Comparison of ENCODE assay signal across 2 cellular contexts in the genomic region with DNA sequence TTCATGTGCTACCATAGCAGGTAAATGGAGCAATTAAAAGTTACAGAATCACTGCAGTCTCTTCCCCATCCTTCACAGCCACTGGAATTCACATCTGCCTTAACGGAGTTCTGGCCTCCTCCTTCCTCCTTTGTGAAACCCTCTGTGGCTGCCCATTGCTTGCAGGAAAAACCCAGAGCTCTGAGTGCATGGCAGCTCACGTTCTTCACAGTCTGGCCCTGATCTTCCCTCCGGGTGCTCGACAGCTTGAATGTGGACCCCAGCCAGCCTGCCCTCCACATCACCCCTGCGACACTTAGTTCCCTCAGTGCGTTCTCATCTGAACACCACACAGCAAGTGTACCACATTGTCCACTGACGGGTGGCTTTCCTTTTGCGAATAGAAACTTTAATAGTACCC.
TF ChIP-seq lines count a peak whose summit lies in the region.

No MANE protein-coding gene starts in this region.

TF ChIP-seq in liver, 16 proteins besides CTCF, POLR2A, EP300 and RAD21 (continued from another document):
- TF ChIP-seq, protein P1, sequence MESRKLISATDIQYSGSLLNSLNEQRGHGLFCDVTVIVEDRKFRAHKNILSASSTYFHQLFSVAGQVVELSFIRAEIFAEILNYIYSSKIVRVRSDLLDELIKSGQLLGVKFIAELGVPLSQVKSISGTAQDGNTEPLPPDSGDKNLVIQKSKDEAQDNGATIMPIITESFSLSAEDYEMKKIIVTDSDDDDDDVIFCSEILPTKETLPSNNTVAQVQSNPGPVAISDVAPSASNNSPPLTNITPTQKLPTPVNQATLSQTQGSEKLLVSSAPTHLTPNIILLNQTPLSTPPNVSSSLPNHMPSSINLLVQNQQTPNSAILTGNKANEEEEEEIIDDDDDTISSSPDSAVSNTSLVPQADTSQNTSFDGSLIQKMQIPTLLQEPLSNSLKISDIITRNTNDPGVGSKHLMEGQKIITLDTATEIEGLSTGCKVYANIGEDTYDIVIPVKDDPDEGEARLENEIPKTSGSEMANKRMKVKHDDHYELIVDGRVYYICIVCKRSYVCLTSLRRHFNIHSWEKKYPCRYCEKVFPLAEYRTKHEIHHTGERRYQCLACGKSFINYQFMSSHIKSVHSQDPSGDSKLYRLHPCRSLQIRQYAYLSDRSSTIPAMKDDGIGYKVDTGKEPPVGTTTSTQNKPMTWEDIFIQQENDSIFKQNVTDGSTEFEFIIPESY (IDR thresholded peaks at IDR 0.05), result no peak
- TF ChIP-seq SP1 (IDR thresholded peaks at IDR 0.05) (no peak), GABPA (IDR thresholded peaks at IDR 0.05 in 1 of 2, conservative IDR thresholded peaks at IDR 0.05 in 1 of 2) (no peak), TAF1 (conservative IDR thresholded peaks at IDR 0.05) (no peak), FOXA1 (IDR thresholded peaks at IDR 0.05) (no peak), RXRA (IDR thresholded peaks at IDR 0.05) (no peak), JUND (IDR thresholded peaks at IDR 0.05) (no peak)
- TF ChIP-seq, protein P2, sequence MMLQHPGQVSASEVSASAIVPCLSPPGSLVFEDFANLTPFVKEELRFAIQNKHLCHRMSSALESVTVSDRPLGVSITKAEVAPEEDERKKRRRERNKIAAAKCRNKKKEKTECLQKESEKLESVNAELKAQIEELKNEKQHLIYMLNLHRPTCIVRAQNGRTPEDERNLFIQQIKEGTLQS (IDR thresholded peaks at IDR 0.05), result no peak

TF ChIP-seq in HepG2, 621 proteins besides CTCF, POLR2A, EP300 and RAD21 (continued from another document):
- TF ChIP-seq, protein P3, sequence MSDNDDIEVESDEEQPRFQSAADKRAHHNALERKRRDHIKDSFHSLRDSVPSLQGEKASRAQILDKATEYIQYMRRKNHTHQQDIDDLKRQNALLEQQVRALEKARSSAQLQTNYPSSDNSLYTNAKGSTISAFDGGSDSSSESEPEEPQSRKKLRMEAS (IDR thresholded peaks at IDR 0.05), result no peak
- TF ChIP-seq SRSF1 (optimal IDR thresholded peaks at IDR 0.05; ENCODE audit: low read depth, low read length) (no peak), ZNF841 (CRISPR knock-in tag; IDR thresholded peaks at IDR 0.05; ENCODE audit: borderline replicate concordance) (no peak), DNMT3B (CRISPR knock-in tag; conservative IDR thresholded peaks at IDR 0.05) (no peak)
- TF ChIP-seq, protein P4, sequence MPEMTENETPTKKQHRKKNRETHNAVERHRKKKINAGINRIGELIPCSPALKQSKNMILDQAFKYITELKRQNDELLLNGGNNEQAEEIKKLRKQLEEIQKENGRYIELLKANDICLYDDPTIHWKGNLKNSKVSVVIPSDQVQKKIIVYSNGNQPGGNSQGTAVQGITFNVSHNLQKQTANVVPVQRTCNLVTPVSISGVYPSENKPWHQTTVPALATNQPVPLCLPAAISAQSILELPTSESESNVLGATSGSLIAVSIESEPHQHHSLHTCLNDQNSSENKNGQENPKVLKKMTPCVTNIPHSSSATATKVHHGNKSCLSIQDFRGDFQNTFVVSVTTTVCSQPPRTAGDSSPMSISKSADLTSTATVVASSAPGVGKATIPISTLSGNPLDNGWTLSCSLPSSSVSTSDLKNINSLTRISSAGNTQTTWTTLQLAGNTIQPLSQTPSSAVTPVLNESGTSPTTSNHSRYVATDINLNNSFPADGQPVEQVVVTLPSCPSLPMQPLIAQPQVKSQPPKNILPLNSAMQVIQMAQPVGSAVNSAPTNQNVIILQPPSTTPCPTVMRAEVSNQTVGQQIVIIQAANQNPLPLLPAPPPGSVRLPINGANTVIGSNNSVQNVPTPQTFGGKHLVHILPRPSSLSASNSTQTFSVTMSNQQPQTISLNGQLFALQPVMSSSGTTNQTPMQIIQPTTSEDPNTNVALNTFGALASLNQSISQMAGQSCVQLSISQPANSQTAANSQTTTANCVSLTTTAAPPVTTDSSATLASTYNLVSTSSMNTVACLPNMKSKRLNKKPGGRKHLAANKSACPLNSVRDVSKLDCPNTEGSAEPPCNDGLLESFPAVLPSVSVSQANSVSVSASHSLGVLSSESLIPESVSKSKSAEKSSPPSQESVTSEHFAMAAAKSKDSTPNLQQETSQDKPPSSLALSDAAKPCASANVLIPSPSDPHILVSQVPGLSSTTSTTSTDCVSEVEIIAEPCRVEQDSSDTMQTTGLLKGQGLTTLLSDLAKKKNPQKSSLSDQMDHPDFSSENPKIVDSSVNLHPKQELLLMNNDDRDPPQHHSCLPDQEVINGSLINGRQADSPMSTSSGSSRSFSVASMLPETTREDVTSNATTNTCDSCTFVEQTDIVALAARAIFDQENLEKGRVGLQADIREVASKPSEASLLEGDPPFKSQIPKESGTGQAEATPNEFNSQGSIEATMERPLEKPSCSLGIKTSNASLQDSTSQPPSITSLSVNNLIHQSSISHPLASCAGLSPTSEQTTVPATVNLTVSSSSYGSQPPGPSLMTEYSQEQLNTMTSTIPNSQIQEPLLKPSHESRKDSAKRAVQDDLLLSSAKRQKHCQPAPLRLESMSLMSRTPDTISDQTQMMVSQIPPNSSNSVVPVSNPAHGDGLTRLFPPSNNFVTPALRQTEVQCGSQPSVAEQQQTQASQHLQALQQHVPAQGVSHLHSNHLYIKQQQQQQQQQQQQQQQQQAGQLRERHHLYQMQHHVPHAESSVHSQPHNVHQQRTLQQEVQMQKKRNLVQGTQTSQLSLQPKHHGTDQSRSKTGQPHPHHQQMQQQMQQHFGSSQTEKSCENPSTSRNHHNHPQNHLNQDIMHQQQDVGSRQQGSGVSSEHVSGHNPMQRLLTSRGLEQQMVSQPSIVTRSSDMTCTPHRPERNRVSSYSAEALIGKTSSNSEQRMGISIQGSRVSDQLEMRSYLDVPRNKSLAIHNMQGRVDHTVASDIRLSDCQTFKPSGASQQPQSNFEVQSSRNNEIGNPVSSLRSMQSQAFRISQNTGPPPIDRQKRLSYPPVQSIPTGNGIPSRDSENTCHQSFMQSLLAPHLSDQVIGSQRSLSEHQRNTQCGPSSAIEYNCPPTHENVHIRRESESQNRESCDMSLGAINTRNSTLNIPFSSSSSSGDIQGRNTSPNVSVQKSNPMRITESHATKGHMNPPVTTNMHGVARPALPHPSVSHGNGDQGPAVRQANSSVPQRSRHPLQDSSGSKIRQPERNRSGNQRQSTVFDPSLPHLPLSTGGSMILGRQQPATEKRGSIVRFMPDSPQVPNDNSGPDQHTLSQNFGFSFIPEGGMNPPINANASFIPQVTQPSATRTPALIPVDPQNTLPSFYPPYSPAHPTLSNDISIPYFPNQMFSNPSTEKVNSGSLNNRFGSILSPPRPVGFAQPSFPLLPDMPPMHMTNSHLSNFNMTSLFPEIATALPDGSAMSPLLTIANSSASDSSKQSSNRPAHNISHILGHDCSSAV (CRISPR knock-in tag; IDR thresholded peaks at IDR 0.05; ENCODE audit: borderline replicate concordance), result no peak
- TF ChIP-seq, protein P5, sequence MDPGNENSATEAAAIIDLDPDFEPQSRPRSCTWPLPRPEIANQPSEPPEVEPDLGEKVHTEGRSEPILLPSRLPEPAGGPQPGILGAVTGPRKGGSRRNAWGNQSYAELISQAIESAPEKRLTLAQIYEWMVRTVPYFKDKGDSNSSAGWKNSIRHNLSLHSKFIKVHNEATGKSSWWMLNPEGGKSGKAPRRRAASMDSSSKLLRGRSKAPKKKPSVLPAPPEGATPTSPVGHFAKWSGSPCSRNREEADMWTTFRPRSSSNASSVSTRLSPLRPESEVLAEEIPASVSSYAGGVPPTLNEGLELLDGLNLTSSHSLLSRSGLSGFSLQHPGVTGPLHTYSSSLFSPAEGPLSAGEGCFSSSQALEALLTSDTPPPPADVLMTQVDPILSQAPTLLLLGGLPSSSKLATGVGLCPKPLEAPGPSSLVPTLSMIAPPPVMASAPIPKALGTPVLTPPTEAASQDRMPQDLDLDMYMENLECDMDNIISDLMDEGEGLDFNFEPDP (CRISPR knock-in tag; conservative IDR thresholded peaks at IDR 0.05), result no peak
